3 cellular contexts compared by ENCODE assay signal in the genomic region with DNA sequence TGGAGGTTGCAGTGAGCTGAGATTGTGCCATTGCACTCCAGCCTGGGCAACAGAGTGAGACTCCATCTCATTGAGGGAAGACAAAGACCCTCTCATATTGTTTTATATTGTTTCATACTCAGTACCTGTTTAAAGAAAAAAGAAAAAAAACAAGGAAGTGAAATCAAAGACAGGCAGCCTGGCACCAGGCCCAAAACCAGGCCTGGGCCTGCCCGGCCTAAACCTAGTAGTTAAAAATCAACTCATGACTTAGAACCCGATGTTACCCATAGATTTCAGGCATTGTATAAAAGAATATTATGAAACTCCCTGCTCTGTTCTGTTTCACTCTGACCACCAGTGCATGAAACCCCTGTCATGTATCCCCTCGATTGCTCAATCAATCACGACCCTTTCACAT. TPM values are rescaled to one million over a fixed set of nuclear protein-coding genes. Genes with fewer than 3 reads are reported as not detected.
"Had no signal": no experiment of that assay in that cellular context is flagged by ENCODE, and none has a peak within 500 bp of the region (broad histone marks: within the 10 kb centered on the region; RNA-seq: fewer than 3 reads in every experiment).

No MANE protein-coding gene starts in this region.

RNA-seq across cellular contexts. Expression of gene GOLGA8O, which starts 50.2 kb away (rescaled TPM):
- total RNA-seq: neural crest cell, progenitor cell of endocrine pancreas had no signal
- polyA plus RNA-seq: naive thymus-derived CD8-positive, alpha-beta T cell had no signal
